In genomic region chr4:108036252-108036651, GRCh38 we compare ENCODE assay signal across 8 cellular contexts. TPM values are rescaled to one million over a fixed set of nuclear protein-coding genes. Genes with fewer than 3 reads are reported as not detected.
DNase-seq lines count a peak whose midpoint lies in the region; ATAC-seq and TF ChIP-seq lines count a peak whose summit lies in the region.

No MANE protein-coding gene starts in this region.

- peak; percentile 52 for ATAC-seq in GM18868 (IDR thresholded peaks at IDR 0.05; ENCODE audit: unreplicated experiment)
- peak; percentile 83 for ATAC-seq in HG02981 (IDR thresholded peaks at IDR 0.05; ENCODE audit: unreplicated experiment)
- ATAC-seq in naive thymus-derived CD8-positive, alpha-beta T cell: peak; percentile 95 to 99

- CTCF ChIA-PET in MCF 10A (lab: Yijun Ruan, JAX): interaction anchor here (2.1 kb wide), 1 partner anchor 17 kb away, joined by 7 read pairs; no protein-coding TSS in a partner anchor

- peaks cover 0 to 3% (median 0%) of the 10 kb centered on the region in 9 donors for H3K9me3 Mint-ChIP-seq in naive thymus-derived CD8-positive, alpha-beta T cell
- H3K9me3 Mint-ChIP-seq in MCF 10A (ENCODE audit: unreplicated experiment): no peaks in the 10 kb centered on the region

- peak overlapping the region; percentile 66 to 85 (median 76) for H3K4me3 Mint-ChIP-seq in naive thymus-derived CD8-positive, alpha-beta T cell
- H3K4me3 Mint-ChIP-seq in MCF 10A (ENCODE audit: unreplicated experiment): no peak overlapping the region

- peak overlapping the region; percentile 90 to 100 (median 98) for H3K27ac Mint-ChIP-seq in naive thymus-derived CD8-positive, alpha-beta T cell
- no peak overlapping the region for H3K27ac Mint-ChIP-seq in MCF 10A (ENCODE audit: low read depth, unreplicated experiment)

- DNase-seq in activated CD4-positive, alpha-beta T cell treated with anti-CD3 and anti-CD28 coated beads for 24 hours (ENCODE audit: low read depth in 2 of 2): peak; percentile 43 to 47
- peak; percentile 44 to 93 (median 78) for DNase-seq in naive thymus-derived CD8-positive, alpha-beta T cell
- DNase-seq in HCEC 1CT (no peak), MCF 10A (ENCODE audit: unreplicated experiment) (no peak), pons (ENCODE audit: low spot score) (no peak), iPS-NIHi7 (ENCODE audit: extremely low spot score) (no peak)

- H3K36me3 Mint-ChIP-seq in naive thymus-derived CD8-positive, alpha-beta T cell: no peaks in the 10 kb centered on the region
- peaks cover 21% of the 10 kb centered on the region for H3K36me3 Mint-ChIP-seq in MCF 10A (ENCODE audit: insufficient read depth, unreplicated experiment)

- intact Hi-C loops in MCF 10A (cut with micrococcal nuclease): no loop called here

- TF ChIP-seq CTCF in MCF 10A (IDR thresholded peaks at IDR 0.05; ENCODE audit: unreplicated experiment): no peak

- BruUV-seq in MCF 10A (replicated peaks; lab: Mats Ljungman, UMichigan): no TSS peak

- POLR2A ChIA-PET in naive thymus-derived CD8-positive, alpha-beta T cell (lab: Charles Lee): interaction anchor here (0.5 to 1.9 kb wide), 25 partner anchors 11 to 1398 kb away, joined by 3 to 14 read pairs (median 4); partner anchors contain the start of genes LEF1, RPL34 and SEC24B
- POLR2A ChIA-PET in MCF 10A (lab: Yijun Ruan, JAX): no interaction called here

- H3K4me1 Mint-ChIP-seq in naive thymus-derived CD8-positive, alpha-beta T cell: peaks cover 19 to 73% (median 58%) of the 10 kb centered on the region in 4 donors
- no peaks in the 10 kb centered on the region for H3K4me1 Mint-ChIP-seq in MCF 10A (ENCODE audit: insufficient read depth, unreplicated experiment)

- H3K27me3 Mint-ChIP-seq in naive thymus-derived CD8-positive, alpha-beta T cell: no peaks in the 10 kb centered on the region
- H3K27me3 Mint-ChIP-seq in MCF 10A (ENCODE audit: insufficient read depth, unreplicated experiment): no peaks in the 10 kb centered on the region

RNA-seq across cellular contexts. Expression of gene HADH, which starts 46.6 kb away (rescaled TPM):
- 10 to 100 TPM; 22.5 to 23.1 TPM for total RNA-seq in naive thymus-derived CD8-positive, alpha-beta T cell
- 10 to 100 TPM; 36.0 to 42.2 (median 37.7) TPM for polyA plus RNA-seq in naive thymus-derived CD8-positive, alpha-beta T cell
- 19.2 and 26.2 TPM in 2 replicates for total RNA-seq in MCF 10A (2022)

Comparison
In these comparisons a context has a peak if more than half of its experiments do, and no peak if none do; other contexts are left out.
1. DNase-seq: peak in activated CD4-positive, alpha-beta T cell treated with anti-CD3 and anti-CD28 coated beads for 24 hours (2 of 2) and naive thymus-derived CD8-positive, alpha-beta T cell (10 of 10); none in HCEC 1CT (single experiment), MCF 10A (single experiment), pons (single experiment) and iPS-NIHi7 (single experiment).
2. Peak in every context shown above with its lines, with median percentiles within 50 percentile points of each other: ATAC-seq.